Comparison of ENCODE assay signal across 9 cellular contexts in the genomic region with DNA sequence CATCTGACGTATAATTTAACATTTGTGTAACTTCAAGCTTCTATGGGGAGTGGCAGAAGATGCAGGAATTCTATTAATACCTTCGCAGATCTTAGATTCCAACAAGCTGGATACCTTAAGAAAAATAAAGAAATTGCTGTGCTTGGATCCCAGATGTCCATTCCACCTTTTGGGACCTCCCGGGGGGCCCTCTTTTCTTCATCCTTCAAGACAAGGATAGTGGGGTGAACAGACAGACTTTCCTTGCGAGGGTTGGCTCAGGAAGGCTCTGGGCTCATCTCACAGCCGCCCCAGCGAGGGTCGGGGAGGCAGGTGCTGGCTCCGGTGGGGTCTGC. TPM values are rescaled to one million over a fixed set of nuclear protein-coding genes. Genes with fewer than 3 reads are reported as not detected.
DNase-seq lines count a peak whose midpoint lies in the region; FAIRE-seq and TF ChIP-seq lines count a peak whose summit lies in the region.
"Had no signal": no experiment of that assay in that cellular context is flagged by ENCODE, and none has a peak within 500 bp of the region (broad histone marks: within the 10 kb centered on the region; RNA-seq: fewer than 3 reads in every experiment).

No MANE protein-coding gene starts in this region.

- DNase-seq in activated naive CD4-positive, alpha-beta T cell treated with anti-CD3 and anti-CD28 coated beads, Interleukin-2, amount 10 ng/mL, durations not matched to agents 7 days and 5 days: no peak
- no peak for DNase-seq in activated naive CD4-positive, alpha-beta T cell treated with anti-CD3 and anti-CD28 coated beads, Interleukin-2, amount 50 U/mL, for 16 hours
- DNase-seq in astrocyte (ENCODE audit: low read depth): no peak
- DNase-seq in tibial nerve (ENCODE audit: low spot score in 2 of 2): no peak
- DNase-seq in NCI-H1092 (lab: John Stamatoyannopoulos, UW): no peak
- no peak for DNase-seq in GF-D8 (lab: John Stamatoyannopoulos, UW)
- no peak for DNase-seq in NCI-H187 (lab: John Stamatoyannopoulos, UW)

- CTCF ChIA-PET in activated naive CD4-positive, alpha-beta T cell treated with anti-CD3 and anti-CD28 coated beads, Interleukin-2, amount 10 ng/mL, durations not matched to agents 7 days and 5 days (lab: Charles Lee): interaction anchor here (0.7 to 3.4 kb wide), 13 partner anchors 10 to 127 kb away, joined by 3 to 36 read pairs (median 4); a partner anchor contains a TSS

- H2AFZ ChIP-seq in astrocyte (ENCODE audit: low read depth, low read length): peak overlapping the region; percentile 95

- no peak for TF ChIP-seq POLR2A in tibial nerve (IDR thresholded peaks at IDR 0.05)

- H3K27me3 ChIP-seq in astrocyte (ENCODE audit: insufficient read depth, low read length): no peaks in the 10 kb centered on the region
- no peaks in the 10 kb centered on the region for H3K27me3 ChIP-seq in tibial nerve
- H3K27me3 ChIP-seq: left lung had no signal

- H3K27me3 Mint-ChIP-seq in activated naive CD4-positive, alpha-beta T cell treated with anti-CD3 and anti-CD28 coated beads, Interleukin-2, amount 10 ng/mL, durations not matched to agents 7 days and 5 days: peaks cover 8% of the 10 kb centered on the region
- H3K27me3 Mint-ChIP-seq in astrocyte (ENCODE audit: low read depth, unreplicated experiment): no peaks in the 10 kb centered on the region

- peak overlapping the region; percentile 86 for H3K9ac ChIP-seq in astrocyte (ENCODE audit: low read length)

- H3K36me3 ChIP-seq in astrocyte (ENCODE audit: insufficient read depth, low read length) (no peaks in the 10 kb centered on the region), mesodermal cell (ENCODE audit: control insufficient read depth, insufficient read depth, low read length) (no peaks in the 10 kb centered on the region), tibial nerve (no peaks in the 10 kb centered on the region)
- H3K36me3 ChIP-seq: left lung had no signal

- H3K36me3 Mint-ChIP-seq in activated naive CD4-positive, alpha-beta T cell treated with anti-CD3 and anti-CD28 coated beads, Interleukin-2, amount 10 ng/mL, durations not matched to agents 7 days and 5 days: peaks cover 63% of the 10 kb centered on the region
- H3K36me3 Mint-ChIP-seq in astrocyte (ENCODE audit: low read depth, unreplicated experiment): peaks cover 2% of the 10 kb centered on the region

- peak overlapping the region; percentile 93 for H3K4me2 ChIP-seq in astrocyte (ENCODE audit: low read length)

- H4K20me1 ChIP-seq in astrocyte (ENCODE audit: insufficient read depth, low read length): peaks cover 23% of the 10 kb centered on the region

- H3K4me3 Mint-ChIP-seq in activated naive CD4-positive, alpha-beta T cell treated with anti-CD3 and anti-CD28 coated beads, Interleukin-2, amount 10 ng/mL, durations not matched to agents 7 days and 5 days: peak overlapping the region; percentile 75
- H3K4me3 Mint-ChIP-seq in astrocyte (ENCODE audit: unreplicated experiment): peak overlapping the region; percentile 73

- FAIRE-seq in astrocyte (lab: Jason Lieb, UNC): no peak

- H3K4me3 ChIP-seq in astrocyte (ENCODE audit: insufficient read depth, low read depth, low read length) (peak overlapping the region; percentile 44), mesodermal cell (ENCODE audit: extremely low read depth, insufficient read depth, low read length, poor library complexity, severe bottlenecking) (peak overlapping the region; percentile 8), tibial nerve (peak overlapping the region in 3 of 4 donors; percentile 12 to 96 (median 37))

- TF ChIP-seq EP300 in tibial nerve (IDR thresholded peaks at IDR 0.05): no peak

- H3K4me1 ChIP-seq in astrocyte (ENCODE audit: insufficient read depth, low read length): peaks cover 3% of the 10 kb centered on the region
- H3K4me1 ChIP-seq in mesodermal cell (ENCODE audit: control insufficient read depth, insufficient read depth, low read length, poor library complexity, severe bottlenecking): peaks cover 3% of the 10 kb centered on the region
- peaks cover 0 to 54% (median 6%) of the 10 kb centered on the region in 4 donors for H3K4me1 ChIP-seq in tibial nerve

- H3K27ac Mint-ChIP-seq in activated naive CD4-positive, alpha-beta T cell treated with anti-CD3 and anti-CD28 coated beads, Interleukin-2, amount 10 ng/mL, durations not matched to agents 7 days and 5 days: peak overlapping the region; percentile 86
- H3K27ac Mint-ChIP-seq in astrocyte (ENCODE audit: unreplicated experiment): no peak overlapping the region

- peaks cover 79% of the 10 kb centered on the region for H3K4me1 Mint-ChIP-seq in activated naive CD4-positive, alpha-beta T cell treated with anti-CD3 and anti-CD28 coated beads, Interleukin-2, amount 10 ng/mL, durations not matched to agents 7 days and 5 days
- peaks cover 11% of the 10 kb centered on the region for H3K4me1 Mint-ChIP-seq in astrocyte (ENCODE audit: low read depth, unreplicated experiment)

- H3K9me3 Mint-ChIP-seq in activated naive CD4-positive, alpha-beta T cell treated with anti-CD3 and anti-CD28 coated beads, Interleukin-2, amount 10 ng/mL, durations not matched to agents 7 days and 5 days: peaks cover 10% of the 10 kb centered on the region
- peaks cover 3% of the 10 kb centered on the region for H3K9me3 Mint-ChIP-seq in astrocyte (ENCODE audit: unreplicated experiment)

- H3K27ac ChIP-seq in astrocyte (ENCODE audit: low read depth, low read length): no peak overlapping the region
- no peak overlapping the region for H3K27ac ChIP-seq in mesodermal cell (ENCODE audit: low read depth, low read length, severe bottlenecking)
- H3K27ac ChIP-seq in tibial nerve: peak overlapping the region in 3 of 4 donors; percentile 37 to 92 (median 84)

- no peaks in the 10 kb centered on the region for H3K79me2 ChIP-seq in astrocyte (ENCODE audit: insufficient read depth, low read length)

- no peak for TF ChIP-seq CTCF in astrocyte (IDR thresholded peaks at IDR 0.05; ENCODE audit: insufficient read depth, low read depth, low read length)
- TF ChIP-seq CTCF in tibial nerve (IDR thresholded peaks at IDR 0.05): no peak

- peaks cover 2% of the 10 kb centered on the region for H3K9me3 ChIP-seq in astrocyte (ENCODE audit: insufficient read depth, low read depth, low read length)
- no peaks in the 10 kb centered on the region for H3K9me3 ChIP-seq in mesodermal cell (ENCODE audit: control insufficient read depth, low read length)
- H3K9me3 ChIP-seq in tibial nerve: no peaks in the 10 kb centered on the region
- H3K9me3 ChIP-seq: left lung had no signal

- WGBS in mesodermal cell (ENCODE audit: insufficient coverage in 2 of 2), 2 experiments: 38 to 42% methylated on average over 6 of the region's 8 CpGs
- 48 to 53% methylated on average over 8 of the region's 8 CpGs for WGBS in tibial nerve, 2 donors

RNA-seq across cellular contexts. Expression of a gene that starts 0.5 kb away (rescaled TPM):
- total RNA-seq in astrocyte: 2.9 and 4.9 TPM in 2 replicates
- 13.9 TPM for polyA plus RNA-seq in mesodermal cell (2013, experiment 1 of 2)
- polyA plus RNA-seq in mesodermal cell (2013, experiment 2 of 2): 11.6 TPM
- 10 to 100 TPM; 27.3 to 47.3 (median 37.4) TPM for total RNA-seq in tibial nerve

RNA-seq across cellular contexts. Expression of a gene that starts 39.1 kb away (rescaled TPM):
- total RNA-seq in astrocyte (9.5 and 11.8 TPM in 2 replicates), tibial nerve (1 to 10 TPM in 3 of 4 donors, under 1 TPM in 1; 0.30 to 7.6 (median 4.7) TPM)
- 0.07 TPM for polyA plus RNA-seq in mesodermal cell (2013, experiment 1 of 2)
- 0.10 TPM for polyA plus RNA-seq in mesodermal cell (2013, experiment 2 of 2)

RNA-seq across cellular contexts. Expression of a gene that starts 51.0 kb away (rescaled TPM):
- total RNA-seq in astrocyte: 32.5 and 38.6 TPM in 2 replicates
- 1.6 TPM for polyA plus RNA-seq in mesodermal cell (2013, experiment 1 of 2)
- 1.5 TPM for polyA plus RNA-seq in mesodermal cell (2013, experiment 2 of 2)
- total RNA-seq in tibial nerve: 10 to 100 TPM in 1 of 4 donors, 1 to 10 TPM in 3; 4.5 to 11.4 (median 7.4) TPM

Comparison
In these comparisons a context has a peak if more than half of its experiments do, and no peak if none do; other contexts are left out.
1. H3K27ac ChIP-seq: peak in tibial nerve (3 of 4); none in astrocyte (single experiment) and mesodermal cell (single experiment).
2. Peak in every context shown above with its lines, with median percentiles within 50 percentile points of each other: H3K4me3 ChIP-seq.